15 cellular contexts compared by ENCODE assay signal in genomic region chr4:169117591-169118081, GRCh38.
DNase-seq lines count a peak whose midpoint lies in the region; TF ChIP-seq lines count a peak whose summit lies in the region.
"Had no signal": no experiment of that assay in that cellular context is flagged by ENCODE, and none has a peak within 500 bp of the region (broad histone marks: within the 10 kb centered on the region; RNA-seq: fewer than 3 reads in every experiment).

No MANE protein-coding gene starts in this region.

- no TSS peak for BruUV-seq in mammary epithelial cell (replicated peaks; lab: Mats Ljungman, UMichigan)
- no TSS peak for BruUV-seq in MCF 10A (replicated peaks; lab: Mats Ljungman, UMichigan)
- BruUV-seq in OCI-LY7 (replicated peaks; lab: Mats Ljungman, UMichigan): no TSS peak

- intact Hi-C loops in mammary epithelial cell (cut with micrococcal nuclease): loop anchor here (2.0 to 10.0 kb wide), 3 partner anchors 135 to 297 kb away; no protein-coding TSS in a partner anchor
- intact Hi-C loops in MCF 10A (cut with micrococcal nuclease): loop anchor here (10.0 kb wide), 1 partner anchor 93 kb away; no protein-coding TSS in a partner anchor
- intact Hi-C loops in OCI-LY7 (cut with micrococcal nuclease; ENCODE audit: unreplicated experiment): no loop called here

- H3K9ac ChIP-seq in mammary epithelial cell (ENCODE audit: insufficient read depth, low read length): no peak overlapping the region

- H3K36me3 Mint-ChIP-seq in MCF 10A (ENCODE audit: insufficient read depth, unreplicated experiment): peaks cover 5% of the 10 kb centered on the region

- H3K9me3 Mint-ChIP-seq in MCF 10A (ENCODE audit: unreplicated experiment): no peaks in the 10 kb centered on the region
- H3K9me3 Mint-ChIP-seq: activated CD8-positive, alpha-beta T cell treated with anti-CD3 and anti-CD28 coated beads for 36 hours; stimulated activated naive CD8-positive, alpha-beta T cell treated with anti-CD3 and anti-CD28 coated beads, Interleukin-15, Interleukin-2, amounts not matched to agents 100 ng/mL and 50 ng/mL, for 24 hours had no signal

- no peak overlapping the region for H3K4me2 ChIP-seq in mammary epithelial cell (ENCODE audit: insufficient read depth, low read depth, low read length)
- no peak overlapping the region for H3K4me2 ChIP-seq in OCI-LY7 (ENCODE audit: low read length)

- dilution Hi-C loops in mammary epithelial cell (cut with HindIII; ENCODE audit: low sequenced_read_pairs): no loop called here

- H3K27ac Mint-ChIP-seq in MCF 10A (ENCODE audit: low read depth, unreplicated experiment): no peak overlapping the region
- H3K27ac Mint-ChIP-seq: activated CD8-positive, alpha-beta T cell treated with anti-CD3 and anti-CD28 coated beads for 36 hours; stimulated activated naive CD8-positive, alpha-beta T cell treated with anti-CD3 and anti-CD28 coated beads, Interleukin-15, Interleukin-2, amounts not matched to agents 100 ng/mL and 50 ng/mL, for 24 hours had no signal

- H3K4me1 Mint-ChIP-seq in MCF 10A (ENCODE audit: insufficient read depth, unreplicated experiment): peaks cover 10% of the 10 kb centered on the region

- in situ Hi-C loops in mammary epithelial cell (cut with MboI; ENCODE audit: low sequenced_read_pairs in 2 of 2): no loop called here

- POLR2A ChIA-PET in MCF 10A (lab: Yijun Ruan, JAX): interaction anchor here (0.6 to 1.2 kb wide), 2 partner anchors 115 to 138 kb away, joined by 3 to 4 read pairs; no protein-coding TSS in a partner anchor
- POLR2A ChIA-PET in OCI-LY7 (lab: Charles Lee): no interaction called here

- DNase-seq in mammary epithelial cell (peak; percentile 54), MCF 10A (ENCODE audit: unreplicated experiment) (no peak), cardiac fibroblast (ENCODE audit: low read depth in 2 of 2) (peak; percentile 41 to 89), hepatic stellate cell (ENCODE audit: low spot score) (peak; percentile 74), OCI-LY7 (ENCODE audit: low spot score) (no peak), hypothalamus (lab: John Stamatoyannopoulos, UW) (no peak), NCI-H1694 (lab: John Stamatoyannopoulos, UW) (no peak), NCI-H524 (lab: John Stamatoyannopoulos, UW) (no peak)
- DNase-seq: activated CD8-positive, alpha-beta T cell treated with anti-CD3 and anti-CD28 coated beads for 36 hours; activated effector memory CD4-positive, alpha-beta T cell treated with Interleukin-2 at 50 U/mL for 16 hours; H7; NCI-H2029; NCI-H748 treated with DMSO at 0.1 percent for 48 hours; SJCRH30 had no signal

- H3K4me3 ChIP-seq in mammary epithelial cell (replicated peaks in 1 of 3; ENCODE audit: insufficient read depth in 1 of 3, low read depth in 2 of 3, low read length in 3 of 3) (no peak overlapping the region), cardiac fibroblast (replicated peaks in 1 of 2; ENCODE audit: low read depth in 2 of 2, low read length in 2 of 2) (no peak overlapping the region), OCI-LY7 (ENCODE audit: low read depth, low read length, poor library complexity, severe bottlenecking) (no peak overlapping the region)
- H3K4me3 ChIP-seq: SJCRH30 had no signal

- no peaks in the 10 kb centered on the region for H3K27me3 Mint-ChIP-seq in MCF 10A (ENCODE audit: insufficient read depth, unreplicated experiment)
- H3K27me3 Mint-ChIP-seq: activated CD8-positive, alpha-beta T cell treated with anti-CD3 and anti-CD28 coated beads for 36 hours; stimulated activated naive CD8-positive, alpha-beta T cell treated with anti-CD3 and anti-CD28 coated beads, Interleukin-15, Interleukin-2, amounts not matched to agents 100 ng/mL and 50 ng/mL, for 24 hours had no signal

- H3K79me2 ChIP-seq in mammary epithelial cell (ENCODE audit: insufficient read depth, low read length): peaks cover 8% of the 10 kb centered on the region
- H3K79me2 ChIP-seq in OCI-LY7 (ENCODE audit: insufficient read depth, low read depth, low read length): no peaks in the 10 kb centered on the region

- H3K9me2 ChIP-seq in OCI-LY7 (ENCODE audit: insufficient read depth, low read length): no peaks in the 10 kb centered on the region

- WGBS in mammary epithelial cell (ENCODE audit: low coverage, missing lambda C conversion rate): 81% methylated on average over 7 of the region's 7 CpGs

- H3K9me3 ChIP-seq in mammary epithelial cell (replicated peaks; ENCODE audit: insufficient read depth, low read length) (no peaks in the 10 kb centered on the region), OCI-LY7 (ENCODE audit: low read length) (no peaks in the 10 kb centered on the region)
- H3K9me3 ChIP-seq: SJCRH30 had no signal

- H3K36me3 ChIP-seq in mammary epithelial cell (ENCODE audit: insufficient read depth, low read length): peaks cover 24% of the 10 kb centered on the region
- H3K36me3 ChIP-seq in OCI-LY7 (ENCODE audit: insufficient read depth, low read length): no peaks in the 10 kb centered on the region

- CTCF ChIA-PET in mammary epithelial cell (lab: Charles Lee; ENCODE audit: low non-redundant PET) (no interaction called here), MCF 10A (lab: Yijun Ruan, JAX) (interaction anchor here (0.8 to 1.1 kb wide), 3 partner anchors 27 to 108 kb away, joined by 3 read pairs; no protein-coding TSS in a partner anchor), OCI-LY7 (lab: Charles Lee; ENCODE audit: unreplicated experiment) (no interaction called here)

- H2AFZ ChIP-seq in mammary epithelial cell (ENCODE audit: low read depth, low read length) (no peak overlapping the region), OCI-LY7 (ENCODE audit: low read length) (no peak overlapping the region)

- H3K4me1 ChIP-seq in mammary epithelial cell (ENCODE audit: insufficient read depth, low read length) (peaks cover 34% of the 10 kb centered on the region), OCI-LY7 (ENCODE audit: insufficient read depth, low read length, poor library complexity, severe bottlenecking) (no peaks in the 10 kb centered on the region)
- H3K4me1 ChIP-seq: SJCRH30 had no signal

- no peak for TF ChIP-seq CTCF in mammary epithelial cell (conservative IDR thresholded peaks at IDR 0.05 in 1 of 2, IDR thresholded peaks at IDR 0.05 in 1 of 2; ENCODE audit: extremely low read depth in 1 of 2, insufficient read depth in 1 of 2, low read depth in 1 of 2, low read length in 2 of 2)
- no peak for TF ChIP-seq CTCF in MCF 10A (IDR thresholded peaks at IDR 0.05; ENCODE audit: unreplicated experiment)
- no peak for TF ChIP-seq CTCF in cardiac fibroblast (IDR thresholded peaks at IDR 0.05; ENCODE audit: low read depth, low read length)
- TF ChIP-seq CTCF in OCI-LY7 (conservative IDR thresholded peaks at IDR 0.05; ENCODE audit: low read length): no peak

- no peaks in the 10 kb centered on the region for H3K27me3 ChIP-seq in mammary epithelial cell (ENCODE audit: insufficient read depth, low read length)
- H3K27me3 ChIP-seq: SJCRH30 had no signal

- H4K20me1 ChIP-seq in mammary epithelial cell (ENCODE audit: insufficient read depth, low read length): no peaks in the 10 kb centered on the region
- H4K20me1 ChIP-seq in OCI-LY7 (ENCODE audit: insufficient read depth, low read length): no peaks in the 10 kb centered on the region

- H3K4me3 Mint-ChIP-seq in MCF 10A (ENCODE audit: unreplicated experiment): no peak overlapping the region
- H3K4me3 Mint-ChIP-seq: activated CD8-positive, alpha-beta T cell treated with anti-CD3 and anti-CD28 coated beads for 36 hours; stimulated activated naive CD8-positive, alpha-beta T cell treated with anti-CD3 and anti-CD28 coated beads, Interleukin-15, Interleukin-2, amounts not matched to agents 100 ng/mL and 50 ng/mL, for 24 hours had no signal

- peak overlapping the region; percentile 97 for H3K27ac ChIP-seq in mammary epithelial cell (ENCODE audit: insufficient read depth, low read depth, low read length)
- H3K27ac ChIP-seq in OCI-LY7 (ENCODE audit: low read depth, low read length, poor library complexity, severe bottlenecking): no peak overlapping the region
- H3K27ac ChIP-seq: SJCRH30 had no signal

Comparison
In these comparisons a context has a peak if more than half of its experiments do, and no peak if none do; other contexts are left out.
1. DNase-seq: peak in mammary epithelial cell (single experiment), cardiac fibroblast (2 of 2) and hepatic stellate cell (single experiment); none in MCF 10A (single experiment), OCI-LY7 (single experiment), hypothalamus (0 of 51), NCI-H1694 (single experiment) and NCI-H524 (0 of 2).